Comparison of ENCODE assay signal across 1 cellular context in the genomic region with DNA sequence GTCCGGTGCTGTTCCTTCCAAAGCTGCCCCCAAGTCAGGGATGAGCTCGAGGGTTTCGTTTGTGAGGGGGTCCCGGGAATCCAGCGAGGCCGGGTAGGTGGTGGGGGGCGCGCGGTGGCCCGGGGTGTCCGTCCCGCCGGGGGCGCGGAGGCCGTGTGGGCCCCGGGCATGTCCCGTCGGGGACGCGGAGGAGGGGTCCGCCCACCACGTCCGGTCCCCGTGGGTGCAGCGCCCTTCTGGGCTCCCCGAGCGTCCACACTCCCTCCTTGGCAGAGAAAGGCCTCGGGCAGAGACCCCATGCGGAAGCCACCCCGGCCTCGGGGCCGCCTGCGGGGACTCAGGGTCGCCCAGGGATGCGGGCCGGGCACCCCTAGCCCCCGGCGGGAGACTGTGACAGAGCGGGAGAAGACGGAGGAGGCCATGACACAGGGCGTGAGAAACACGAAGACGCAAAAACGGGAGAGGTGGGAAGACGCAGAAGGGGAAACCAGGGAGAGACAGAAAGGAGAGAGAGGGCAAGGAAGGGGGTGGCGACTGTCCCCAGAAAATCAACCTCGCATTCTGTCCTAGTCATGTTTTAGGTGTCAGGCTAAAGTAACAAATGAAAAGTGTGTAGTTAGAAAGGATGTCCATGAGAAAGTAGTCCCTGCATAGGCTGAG.
TF ChIP-seq lines count a peak whose summit lies in the region.

No MANE protein-coding gene starts in this region.

TF ChIP-seq in HepG2, 621 proteins besides CTCF, POLR2A, EP300 and RAD21 (continued from another document and continues in another):
- TF ChIP-seq ZNF232 (CRISPR knock-in tag; IDR thresholded peaks at IDR 0.05; ENCODE audit: borderline replicate concordance) (0 out of 2 replicates have a peak, but pooled peaks have one; percentile 17), ZFP90 (CRISPR knock-in tag; IDR thresholded peaks at IDR 0.05; ENCODE audit: borderline replicate concordance) (0 out of 2 replicates have a peak, but pooled peaks have one; percentile 5), AGO2 (optimal IDR thresholded peaks at IDR 0.05; ENCODE audit: low read depth, low read length) (peak; percentile 76), ZNF768 (CRISPR knock-in tag; IDR thresholded peaks at IDR 0.05) (0 out of 2 replicates have a peak, but pooled peaks have one; percentile 12), DMTF1 (CRISPR knock-in tag; IDR thresholded peaks at IDR 0.05) (no peak), ETV6 (CRISPR knock-in tag; conservative IDR thresholded peaks at IDR 0.05) (0 out of 2 replicates have a peak, but pooled peaks have one; percentile 22), ZNF337 (CRISPR knock-in tag; IDR thresholded peaks at IDR 0.05; ENCODE audit: borderline replicate concordance, low read depth) (0 out of 2 replicates have a peak, but pooled peaks have one; percentile 3), ZNF776 (CRISPR knock-in tag; IDR thresholded peaks at IDR 0.05) (0 out of 2 replicates have a peak, but pooled peaks have one; percentile 9), ZNF615 (CRISPR knock-in tag; IDR thresholded peaks at IDR 0.05; ENCODE audit: borderline replicate concordance) (no peak), KLF15 (CRISPR knock-in tag; IDR thresholded peaks at IDR 0.05; ENCODE audit: borderline replicate concordance) (no peak), ZBTB7A (CRISPR knock-in tag; IDR thresholded peaks at IDR 0.05) (no peak; the same call in 1 of the 2 replicates), GATAD1 (CRISPR knock-in tag; IDR thresholded peaks at IDR 0.05) (no peak), ELF1 (CRISPR knock-in tag; IDR thresholded peaks at IDR 0.05) (no peak; the same call in 1 of the 2 replicates), ZNF678 (CRISPR knock-in tag; IDR thresholded peaks at IDR 0.05) (0 out of 2 replicates have a peak, but pooled peaks have one; percentile 13), SRSF1 (optimal IDR thresholded peaks at IDR 0.05; ENCODE audit: low read depth, low read length) (peak; percentile 5), FOXA3 (CRISPR knock-in tag; IDR thresholded peaks at IDR 0.05) (0 out of 2 replicates have a peak, but pooled peaks have one; percentile 14), ZNF326 (CRISPR knock-in tag; IDR thresholded peaks at IDR 0.05; ENCODE audit: borderline replicate concordance) (no peak), SRSF4 (IDR thresholded peaks at IDR 0.05; ENCODE audit: low read depth, low read length, poor library complexity, severe bottlenecking) (no peak), JUNB (CRISPR knock-in tag; IDR thresholded peaks at IDR 0.05; ENCODE audit: borderline replicate concordance) (0 out of 2 replicates have a peak, but pooled peaks have one; percentile 11), MEF2D (CRISPR knock-in tag; IDR thresholded peaks at IDR 0.05) (no peak), RFX3 (CRISPR knock-in tag; IDR thresholded peaks at IDR 0.05) (no peak), ZNF674 (CRISPR knock-in tag; IDR thresholded peaks at IDR 0.05; ENCODE audit: low read depth) (peak; percentile 87), HIC2 (CRISPR knock-in tag; IDR thresholded peaks at IDR 0.05; ENCODE audit: low read depth) (0 out of 2 replicates have a peak, but pooled peaks have one; percentile 17), ZNF704 (CRISPR knock-in tag; IDR thresholded peaks at IDR 0.05; ENCODE audit: borderline replicate concordance) (0 out of 2 replicates have a peak, but pooled peaks have one; percentile 1), ZFP1 (CRISPR knock-in tag; IDR thresholded peaks at IDR 0.05) (no peak), ZNF772 (CRISPR knock-in tag; IDR thresholded peaks at IDR 0.05) (peak; percentile 43; the same call in 1 of the 2 replicates), DNMT3B (CRISPR knock-in tag; conservative IDR thresholded peaks at IDR 0.05) (no peak), ZNF589 (CRISPR knock-in tag; conservative IDR thresholded peaks at IDR 0.05) (no peak), ZNF792 (CRISPR knock-in tag; IDR thresholded peaks at IDR 0.05) (no peak), MAZ (IDR thresholded peaks at IDR 0.05; ENCODE audit: borderline replicate concordance, low read depth, low read length) (no peak), MAZ (CRISPR knock-in tag; IDR thresholded peaks at IDR 0.05; ENCODE audit: low read depth) (no peak)
- TF ChIP-seq, protein P1, sequence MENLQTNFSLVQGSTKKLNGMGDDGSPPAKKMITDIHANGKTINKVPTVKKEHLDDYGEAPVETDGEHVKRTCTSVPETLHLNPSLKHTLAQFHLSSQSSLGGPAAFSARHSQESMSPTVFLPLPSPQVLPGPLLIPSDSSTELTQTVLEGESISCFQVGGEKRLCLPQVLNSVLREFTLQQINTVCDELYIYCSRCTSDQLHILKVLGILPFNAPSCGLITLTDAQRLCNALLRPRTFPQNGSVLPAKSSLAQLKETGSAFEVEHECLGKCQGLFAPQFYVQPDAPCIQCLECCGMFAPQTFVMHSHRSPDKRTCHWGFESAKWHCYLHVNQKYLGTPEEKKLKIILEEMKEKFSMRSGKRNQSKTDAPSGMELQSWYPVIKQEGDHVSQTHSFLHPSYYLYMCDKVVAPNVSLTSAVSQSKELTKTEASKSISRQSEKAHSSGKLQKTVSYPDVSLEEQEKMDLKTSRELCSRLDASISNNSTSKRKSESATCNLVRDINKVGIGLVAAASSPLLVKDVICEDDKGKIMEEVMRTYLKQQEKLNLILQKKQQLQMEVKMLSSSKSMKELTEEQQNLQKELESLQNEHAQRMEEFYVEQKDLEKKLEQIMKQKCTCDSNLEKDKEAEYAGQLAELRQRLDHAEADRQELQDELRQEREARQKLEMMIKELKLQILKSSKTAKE (CRISPR knock-in tag; IDR thresholded peaks at IDR 0.05; ENCODE audit: borderline replicate concordance), result peak; percentile 30; the same call in 1 of the 2 replicates
- TF ChIP-seq, protein P2, sequence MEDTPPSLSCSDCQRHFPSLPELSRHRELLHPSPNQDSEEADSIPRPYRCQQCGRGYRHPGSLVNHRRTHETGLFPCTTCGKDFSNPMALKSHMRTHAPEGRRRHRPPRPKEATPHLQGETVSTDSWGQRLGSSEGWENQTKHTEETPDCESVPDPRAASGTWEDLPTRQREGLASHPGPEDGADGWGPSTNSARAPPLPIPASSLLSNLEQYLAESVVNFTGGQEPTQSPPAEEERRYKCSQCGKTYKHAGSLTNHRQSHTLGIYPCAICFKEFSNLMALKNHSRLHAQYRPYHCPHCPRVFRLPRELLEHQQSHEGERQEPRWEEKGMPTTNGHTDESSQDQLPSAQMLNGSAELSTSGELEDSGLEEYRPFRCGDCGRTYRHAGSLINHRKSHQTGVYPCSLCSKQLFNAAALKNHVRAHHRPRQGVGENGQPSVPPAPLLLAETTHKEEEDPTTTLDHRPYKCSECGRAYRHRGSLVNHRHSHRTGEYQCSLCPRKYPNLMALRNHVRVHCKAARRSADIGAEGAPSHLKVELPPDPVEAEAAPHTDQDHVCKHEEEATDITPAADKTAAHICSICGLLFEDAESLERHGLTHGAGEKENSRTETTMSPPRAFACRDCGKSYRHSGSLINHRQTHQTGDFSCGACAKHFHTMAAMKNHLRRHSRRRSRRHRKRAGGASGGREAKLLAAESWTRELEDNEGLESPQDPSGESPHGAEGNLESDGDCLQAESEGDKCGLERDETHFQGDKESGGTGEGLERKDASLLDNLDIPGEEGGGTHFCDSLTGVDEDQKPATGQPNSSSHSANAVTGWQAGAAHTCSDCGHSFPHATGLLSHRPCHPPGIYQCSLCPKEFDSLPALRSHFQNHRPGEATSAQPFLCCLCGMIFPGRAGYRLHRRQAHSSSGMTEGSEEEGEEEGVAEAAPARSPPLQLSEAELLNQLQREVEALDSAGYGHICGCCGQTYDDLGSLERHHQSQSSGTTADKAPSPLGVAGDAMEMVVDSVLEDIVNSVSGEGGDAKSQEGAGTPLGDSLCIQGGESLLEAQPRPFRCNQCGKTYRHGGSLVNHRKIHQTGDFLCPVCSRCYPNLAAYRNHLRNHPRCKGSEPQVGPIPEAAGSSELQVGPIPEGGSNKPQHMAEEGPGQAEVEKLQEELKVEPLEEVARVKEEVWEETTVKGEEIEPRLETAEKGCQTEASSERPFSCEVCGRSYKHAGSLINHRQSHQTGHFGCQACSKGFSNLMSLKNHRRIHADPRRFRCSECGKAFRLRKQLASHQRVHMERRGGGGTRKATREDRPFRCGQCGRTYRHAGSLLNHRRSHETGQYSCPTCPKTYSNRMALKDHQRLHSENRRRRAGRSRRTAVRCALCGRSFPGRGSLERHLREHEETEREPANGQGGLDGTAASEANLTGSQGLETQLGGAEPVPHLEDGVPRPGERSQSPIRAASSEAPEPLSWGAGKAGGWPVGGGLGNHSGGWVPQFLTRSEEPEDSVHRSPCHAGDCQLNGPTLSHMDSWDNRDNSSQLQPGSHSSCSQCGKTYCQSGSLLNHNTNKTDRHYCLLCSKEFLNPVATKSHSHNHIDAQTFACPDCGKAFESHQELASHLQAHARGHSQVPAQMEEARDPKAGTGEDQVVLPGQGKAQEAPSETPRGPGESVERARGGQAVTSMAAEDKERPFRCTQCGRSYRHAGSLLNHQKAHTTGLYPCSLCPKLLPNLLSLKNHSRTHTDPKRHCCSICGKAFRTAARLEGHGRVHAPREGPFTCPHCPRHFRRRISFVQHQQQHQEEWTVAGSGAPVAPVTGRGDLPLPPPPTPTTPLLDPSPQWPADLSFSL (CRISPR knock-in tag; IDR thresholded peaks at IDR 0.05), result no peak
- TF ChIP-seq, protein P3, sequence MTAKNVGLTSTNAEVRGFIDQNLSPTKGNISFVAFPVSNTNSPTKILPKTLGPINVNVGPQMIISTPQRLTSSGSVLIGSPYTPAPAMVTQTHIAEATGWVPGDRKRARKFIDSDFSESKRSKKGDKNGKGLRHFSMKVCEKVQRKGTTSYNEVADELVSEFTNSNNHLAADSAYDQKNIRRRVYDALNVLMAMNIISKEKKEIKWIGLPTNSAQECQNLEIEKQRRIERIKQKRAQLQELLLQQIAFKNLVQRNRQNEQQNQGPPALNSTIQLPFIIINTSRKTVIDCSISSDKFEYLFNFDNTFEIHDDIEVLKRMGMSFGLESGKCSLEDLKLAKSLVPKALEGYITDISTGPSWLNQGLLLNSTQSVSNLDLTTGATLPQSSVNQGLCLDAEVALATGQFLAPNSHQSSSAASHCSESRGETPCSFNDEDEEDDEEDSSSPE (CRISPR knock-in tag; IDR thresholded peaks at IDR 0.05), result 0 out of 2 replicates have a peak, but pooled peaks have one; percentile 9
- TF ChIP-seq, protein P4, sequence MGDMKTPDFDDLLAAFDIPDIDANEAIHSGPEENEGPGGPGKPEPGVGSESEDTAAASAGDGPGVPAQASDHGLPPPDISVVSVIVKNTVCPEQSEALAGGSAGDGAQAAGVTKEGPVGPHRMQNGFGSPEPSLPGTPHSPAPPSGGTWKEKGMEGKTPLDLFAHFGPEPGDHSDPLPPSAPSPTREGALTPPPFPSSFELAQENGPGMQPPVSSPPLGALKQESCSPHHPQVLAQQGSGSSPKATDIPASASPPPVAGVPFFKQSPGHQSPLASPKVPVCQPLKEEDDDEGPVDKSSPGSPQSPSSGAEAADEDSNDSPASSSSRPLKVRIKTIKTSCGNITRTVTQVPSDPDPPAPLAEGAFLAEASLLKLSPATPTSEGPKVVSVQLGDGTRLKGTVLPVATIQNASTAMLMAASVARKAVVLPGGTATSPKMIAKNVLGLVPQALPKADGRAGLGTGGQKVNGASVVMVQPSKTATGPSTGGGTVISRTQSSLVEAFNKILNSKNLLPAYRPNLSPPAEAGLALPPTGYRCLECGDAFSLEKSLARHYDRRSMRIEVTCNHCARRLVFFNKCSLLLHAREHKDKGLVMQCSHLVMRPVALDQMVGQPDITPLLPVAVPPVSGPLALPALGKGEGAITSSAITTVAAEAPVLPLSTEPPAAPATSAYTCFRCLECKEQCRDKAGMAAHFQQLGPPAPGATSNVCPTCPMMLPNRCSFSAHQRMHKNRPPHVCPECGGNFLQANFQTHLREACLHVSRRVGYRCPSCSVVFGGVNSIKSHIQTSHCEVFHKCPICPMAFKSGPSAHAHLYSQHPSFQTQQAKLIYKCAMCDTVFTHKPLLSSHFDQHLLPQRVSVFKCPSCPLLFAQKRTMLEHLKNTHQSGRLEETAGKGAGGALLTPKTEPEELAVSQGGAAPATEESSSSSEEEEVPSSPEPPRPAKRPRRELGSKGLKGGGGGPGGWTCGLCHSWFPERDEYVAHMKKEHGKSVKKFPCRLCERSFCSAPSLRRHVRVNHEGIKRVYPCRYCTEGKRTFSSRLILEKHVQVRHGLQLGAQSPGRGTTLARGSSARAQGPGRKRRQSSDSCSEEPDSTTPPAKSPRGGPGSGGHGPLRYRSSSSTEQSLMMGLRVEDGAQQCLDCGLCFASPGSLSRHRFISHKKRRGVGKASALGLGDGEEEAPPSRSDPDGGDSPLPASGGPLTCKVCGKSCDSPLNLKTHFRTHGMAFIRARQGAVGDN (CRISPR knock-in tag; IDR thresholded peaks at IDR 0.05), result peak; percentile 62
